Comparison of ENCODE assay signal across 9 cellular contexts in the genomic region with DNA sequence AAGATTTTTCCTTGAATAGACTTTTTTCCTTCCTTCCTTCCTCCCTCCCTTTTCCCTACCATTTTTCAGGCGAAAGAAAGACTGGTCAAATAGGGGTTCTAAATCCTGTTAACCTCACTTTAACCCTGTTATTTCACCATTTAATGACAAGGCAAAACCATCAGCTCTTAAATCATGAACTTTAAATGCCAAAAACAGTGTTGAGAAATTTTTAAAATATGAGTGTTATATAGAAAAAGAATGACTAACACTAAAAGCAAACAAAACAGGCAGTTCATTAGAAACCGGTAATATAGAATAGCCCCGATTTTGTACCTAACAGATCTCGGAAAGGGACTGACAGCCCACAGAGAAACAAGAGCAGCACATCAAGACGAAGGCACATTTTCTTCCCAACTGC. TPM values are rescaled to one million over a fixed set of nuclear protein-coding genes. Genes with fewer than 3 reads are reported as not detected.
DNase-seq lines count a peak whose midpoint lies in the region; ATAC-seq, FAIRE-seq and TF ChIP-seq lines count a peak whose summit lies in the region.
"Had no signal": no experiment of that assay in that cellular context is flagged by ENCODE, and none has a peak within 500 bp of the region (broad histone marks: within the 10 kb centered on the region; RNA-seq: fewer than 3 reads in every experiment).

No MANE protein-coding gene starts in this region.

- peak overlapping the region; percentile 77 for H3K27ac ChIP-seq in left ventricle myocardium inferior (replicated peaks)
- H3K27ac ChIP-seq in RWPE2 (ENCODE audit: poor library complexity, severe bottlenecking): peak overlapping the region; percentile 88
- peak overlapping the region; percentile 58 to 87 (median 77) for H3K27ac ChIP-seq in stomach

- no peak for DNase-seq in left ventricle myocardium inferior
- DNase-seq in left ventricle myocardium superior: no peak
- no peak for DNase-seq in RWPE2 (ENCODE audit: low spot score)
- peak; percentile 75 for DNase-seq in fibroblast of the aortic adventitia (ENCODE audit: low read depth)
- no peak for DNase-seq in stomach
- no peak for DNase-seq in mucosa of descending colon
- DNase-seq in urothelium cell line (ENCODE audit: low spot score): no peak
- DNase-seq in activated CD4-positive, alpha-beta T cell treated with anti-CD3 and anti-CD28 coated beads for 4 hours: no peak

- no peak for TF ChIP-seq EP300 in stomach (IDR thresholded peaks at IDR 0.05)

- no peak for FAIRE-seq in urothelium cell line (lab: Jason Lieb, UNC)
- FAIRE-seq: islet of Langerhans had no signal

- H3K27me3 ChIP-seq in left ventricle myocardium inferior (ENCODE audit: low read depth): no peaks in the 10 kb centered on the region
- H3K27me3 ChIP-seq in RWPE2 (ENCODE audit: insufficient read depth, poor library complexity, severe bottlenecking): no peaks in the 10 kb centered on the region
- no peaks in the 10 kb centered on the region for H3K27me3 ChIP-seq in stomach

- intact Hi-C loops in left ventricle myocardium inferior (cut with micrococcal nuclease): no loop called here
- intact Hi-C loops in left ventricle myocardium superior (cut with micrococcal nuclease): no loop called here
- intact Hi-C loops in stomach (cut with DNase I; ENCODE audit: low total_unique reads): no loop called here
- intact Hi-C loops in mucosa of descending colon (cut with DNase I, micrococcal nuclease): no loop called here

- H3K4me1 ChIP-seq in left ventricle myocardium inferior: peaks cover 32% of the 10 kb centered on the region
- H3K4me1 ChIP-seq in RWPE2 (ENCODE audit: insufficient read depth, poor library complexity, severe bottlenecking): peaks cover 40% of the 10 kb centered on the region
- peaks cover 27 to 54% (median 40%) of the 10 kb centered on the region in 4 donors for H3K4me1 ChIP-seq in stomach
- H3K4me1 ChIP-seq in mucosa of descending colon (ENCODE audit: low read depth): peaks cover 7% of the 10 kb centered on the region

- peak overlapping the region; percentile 56 for H3K4me3 ChIP-seq in left ventricle myocardium inferior
- H3K4me3 ChIP-seq in RWPE2 (ENCODE audit: severe bottlenecking): peak overlapping the region; percentile 16
- H3K4me3 ChIP-seq in fibroblast of the aortic adventitia (ENCODE audit: low read depth, low read length): peak overlapping the region; percentile 53
- peak overlapping the region; percentile 30 to 47 (median 38) for H3K4me3 ChIP-seq in stomach
- no peak overlapping the region for H3K4me3 ChIP-seq in mucosa of descending colon

- TF ChIP-seq CTCF in left ventricle myocardium inferior (IDR thresholded peaks at IDR 0.05; ENCODE audit: borderline replicate concordance) (no peak), RWPE2 (IDR thresholded peaks at IDR 0.05; ENCODE audit: poor library complexity, severe bottlenecking) (no peak), fibroblast of the aortic adventitia (IDR thresholded peaks at IDR 0.05; ENCODE audit: insufficient read depth, low read length) (no peak), stomach (IDR thresholded peaks at IDR 0.05) (no peak), mucosa of descending colon (IDR thresholded peaks at IDR 0.05) (no peak)

- H3K9me3 ChIP-seq in left ventricle myocardium inferior (replicated peaks) (no peaks in the 10 kb centered on the region), RWPE2 (ENCODE audit: severe bottlenecking) (no peaks in the 10 kb centered on the region), stomach (no peaks in the 10 kb centered on the region), mucosa of descending colon (no peaks in the 10 kb centered on the region)

- TF ChIP-seq POLR2A in stomach (IDR thresholded peaks at IDR 0.05): no peak

- no peaks in the 10 kb centered on the region for H3K36me3 ChIP-seq in left ventricle myocardium inferior
- no peaks in the 10 kb centered on the region for H3K36me3 ChIP-seq in RWPE2 (ENCODE audit: low read depth)
- no peaks in the 10 kb centered on the region for H3K36me3 ChIP-seq in stomach
- no peaks in the 10 kb centered on the region for H3K36me3 ChIP-seq in mucosa of descending colon (ENCODE audit: low read depth)

- 7 to 18% (median 10%) methylated on average over 5 of the region's 5 CpGs for WGBS in stomach, 5 donors

- no peak for ATAC-seq in left ventricle myocardium superior
- peak; percentile 59 for ATAC-seq in RWPE2 (ENCODE audit: low read depth)
- no peak for ATAC-seq in mucosa of descending colon

RNA-seq across cellular contexts. Expression of a gene that starts 57.3 kb away (rescaled TPM):
- total RNA-seq in left ventricle myocardium inferior (11.5 TPM), left ventricle myocardium superior (14.5 TPM), fibroblast of the aortic adventitia (ENCODE audit: low replicate concordance) (10.8 and 17.1 TPM in 2 replicates), stomach (10 to 100 TPM in 3 of 5 donors, 1 to 10 TPM in 2; 8.1 to 67.7 (median 45.9) TPM), mucosa of descending colon (10 to 100 TPM in 1 of 3 donors, 1 to 10 TPM in 2; 3.7 to 13.6 (median 4.0) TPM)
- polyA plus RNA-seq in stomach: 1 to 10 TPM; 1.5 to 3.1 (median 2.1) TPM
